Comparison of ENCODE assay signal across 2 cellular contexts in the genomic region with DNA sequence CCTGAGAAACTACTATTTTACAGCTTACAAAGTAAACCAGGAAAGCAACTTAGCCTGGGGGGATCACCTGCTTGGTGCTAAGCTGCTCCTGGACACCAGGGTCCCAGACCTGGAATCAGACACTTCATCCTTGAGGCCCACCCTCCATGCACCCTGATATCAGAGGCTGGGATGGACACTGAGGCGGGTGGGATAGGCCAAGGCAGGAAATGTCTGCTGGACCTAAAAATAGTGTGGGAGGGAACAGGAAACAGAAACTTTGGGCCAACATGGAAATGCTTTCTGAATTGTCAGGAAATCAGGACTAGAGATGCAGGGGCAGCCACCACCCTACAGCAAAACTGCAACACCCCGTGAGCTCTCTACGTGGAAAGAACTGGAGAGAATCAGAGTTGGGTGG.
TF ChIP-seq lines count a peak whose summit lies in the region.

No MANE protein-coding gene starts in this region.

TF ChIP-seq in SK-N-SH, 30 proteins besides CTCF, POLR2A, EP300 and RAD21 (continued from another document):
- TF ChIP-seq REST (IDR thresholded peaks at IDR 0.05; ENCODE audit: low read depth, low read length) (no peak), RCOR1 (IDR thresholded peaks at IDR 0.05; ENCODE audit: low read length) (no peak), SMC3 (IDR thresholded peaks at IDR 0.05; ENCODE audit: low read depth, low read length) (no peak), GABPA (IDR thresholded peaks at IDR 0.05; ENCODE audit: low read depth) (no peak), NFIC (IDR thresholded peaks at IDR 0.05; ENCODE audit: borderline replicate concordance) (no peak), TAF1 (IDR thresholded peaks at IDR 0.05; ENCODE audit: borderline replicate concordance, low read depth, low read length) (no peak), CHD2 (IDR thresholded peaks at IDR 0.05; ENCODE audit: low read length, partially characterized antibody) (no peak), POLR2AphosphoS5 (IDR thresholded peaks at IDR 0.05; ENCODE audit: low read depth, low read length) (no peak), FOXJ3 (CRISPR knock-in tag; IDR thresholded peaks at IDR 0.05) (no peak), SIN3A (IDR thresholded peaks at IDR 0.05; ENCODE audit: borderline replicate concordance, low read depth, low read length) (no peak), RXRA (IDR thresholded peaks at IDR 0.05; ENCODE audit: borderline replicate concordance, low read depth) (no peak), MXI1 (IDR thresholded peaks at IDR 0.05; ENCODE audit: low read depth, low read length) (no peak), FOXM1 (IDR thresholded peaks at IDR 0.05; ENCODE audit: low read depth) (no peak), MAX (IDR thresholded peaks at IDR 0.05; ENCODE audit: low read depth) (no peak)
- TF ChIP-seq, protein P1, sequence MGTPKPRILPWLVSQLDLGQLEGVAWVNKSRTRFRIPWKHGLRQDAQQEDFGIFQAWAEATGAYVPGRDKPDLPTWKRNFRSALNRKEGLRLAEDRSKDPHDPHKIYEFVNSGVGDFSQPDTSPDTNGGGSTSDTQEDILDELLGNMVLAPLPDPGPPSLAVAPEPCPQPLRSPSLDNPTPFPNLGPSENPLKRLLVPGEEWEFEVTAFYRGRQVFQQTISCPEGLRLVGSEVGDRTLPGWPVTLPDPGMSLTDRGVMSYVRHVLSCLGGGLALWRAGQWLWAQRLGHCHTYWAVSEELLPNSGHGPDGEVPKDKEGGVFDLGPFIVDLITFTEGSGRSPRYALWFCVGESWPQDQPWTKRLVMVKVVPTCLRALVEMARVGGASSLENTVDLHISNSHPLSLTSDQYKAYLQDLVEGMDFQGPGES (IDR thresholded peaks at IDR 0.05; ENCODE audit: low read depth, low read length) = no peak
TF ChIP-seq in SK-N-SH: peak in this region for 0.

TF ChIP-seq in SK-N-SH treated with all-trans-retinoic acid at 6 μM for 48 hours, 23 proteins besides CTCF, POLR2A, EP300 and RAD21 (continued from another document):
- TF ChIP-seq SNAI2 (CRISPR knock-in tag; IDR thresholded peaks at IDR 0.05) (no peak), ZNF565 (CRISPR knock-in tag; conservative IDR thresholded peaks at IDR 0.05; ENCODE audit: low read depth) (no peak)
TF ChIP-seq in SK-N-SH treated with all-trans-retinoic acid at 6 μM for 48 hours: peak in this region for 0.
